Comparison of ENCODE assay signal across 6 cellular contexts in the genomic region with DNA sequence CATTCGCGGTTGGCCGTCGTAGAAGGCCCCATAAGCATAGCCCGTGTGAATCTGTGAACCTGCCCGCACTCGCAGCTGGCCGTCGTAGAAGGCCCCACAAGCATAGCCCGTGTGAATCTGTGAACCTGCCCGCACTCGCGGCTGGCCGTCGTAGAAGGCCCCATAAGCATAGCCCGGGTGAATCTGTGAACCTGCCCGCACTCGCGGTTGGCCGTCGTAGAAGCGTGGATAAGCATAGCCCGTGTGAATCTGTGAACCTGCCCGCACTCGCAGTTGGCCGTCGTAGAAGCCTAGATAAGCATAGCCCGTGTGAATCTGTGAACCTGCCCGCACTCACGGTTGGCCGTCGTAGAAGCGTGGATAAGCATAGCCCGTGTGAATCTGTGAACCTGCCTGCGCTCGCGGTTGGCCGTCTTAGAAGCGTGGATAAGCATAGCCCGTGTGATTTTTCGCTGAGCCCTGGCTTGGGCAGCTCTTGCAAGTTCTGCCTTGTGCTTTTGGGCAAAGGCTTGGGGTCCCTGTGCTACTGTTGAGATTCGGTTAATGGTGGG. TPM values are rescaled to one million over a fixed set of nuclear protein-coding genes. Genes with fewer than 3 reads are reported as not detected.
A peak's percentile ranks its signal among the peaks of the same experiment; 100 is the strongest.
DNase-seq lines count a peak whose midpoint lies in the region; TF ChIP-seq lines count a peak whose summit lies in the region.
"Not testable (repeated sequence)": the region's sequence is repeated elsewhere in the genome, so short reads cannot be mapped to it uniquely, and the experiment has no call there.

No MANE protein-coding gene starts in this region.

- not testable (repeated sequence) for TF ChIP-seq POLR2A in transverse colon (IDR thresholded peaks at IDR 0.05)

- H2AFZ ChIP-seq in neuronal stem cell (ENCODE audit: low read length): not testable (repeated sequence)

- peaks cover 17% of the 10 kb centered on the region for H3K27me3 Mint-ChIP-seq in activated CD4-positive, alpha-beta memory T cell treated with anti-CD3 and anti-CD28 coated beads, Interleukin-2, amount 10 ng/mL, durations not matched to agents 7 days and 5 days
- not testable (repeated sequence) for H3K27me3 Mint-ChIP-seq in endothelial cell (ENCODE audit: unreplicated experiment)

- POLR2A ChIA-PET in HEK293 (lab: Yijun Ruan, JAX): interaction anchor here (0.7 kb wide), 1 partner anchor 29 kb away, joined by 3 read pairs; no protein-coding TSS in a partner anchor
- POLR2A ChIA-PET in activated CD4-positive, alpha-beta memory T cell treated with anti-CD3 and anti-CD28 coated beads, Interleukin-2, amount 10 ng/mL, durations not matched to agents 7 days and 5 days (lab: Charles Lee): not testable (repeated sequence)

- H3K36me3 Mint-ChIP-seq in activated CD4-positive, alpha-beta memory T cell treated with anti-CD3 and anti-CD28 coated beads, Interleukin-2, amount 10 ng/mL, durations not matched to agents 7 days and 5 days (ENCODE audit: low read depth); endothelial cell (ENCODE audit: low read depth, unreplicated experiment): not testable (repeated sequence)

- H3K36me3 ChIP-seq in HEK293 (ENCODE audit: control insufficient read depth in 2 of 2, insufficient read depth in 1 of 2, low read length in 2 of 2) (peaks cover 0 to 21% of the 10 kb centered on the region in 2 experiments; a peak in 2 of 3 replicates), mucosa of rectum (ENCODE audit: control insufficient read depth in 2 of 2, insufficient read depth in 2 of 2, low read length in 2 of 2) (peaks cover 14 to 16% of the 10 kb centered on the region in 2 donors), neuronal stem cell (replicated peaks in 1 of 2; ENCODE audit: control insufficient read depth in 2 of 2, insufficient read depth in 2 of 2, low read length in 2 of 2) (peaks cover 4 to 36% of the 10 kb centered on the region in 2 donors)
- not testable (repeated sequence) for H3K36me3 ChIP-seq in transverse colon

- not testable (repeated sequence) for H3K23ac ChIP-seq in neuronal stem cell (ENCODE audit: low read depth, low read length, poor library complexity)

- TF ChIP-seq EP300 in transverse colon (IDR thresholded peaks at IDR 0.05; ENCODE audit: low read depth): not testable (repeated sequence)

- not testable (repeated sequence) for H2BK15ac ChIP-seq in neuronal stem cell (ENCODE audit: low read length)

- H2BK12ac ChIP-seq in neuronal stem cell (ENCODE audit: low read length): not testable (repeated sequence)

- H3K9me3 ChIP-seq in HEK293 (ENCODE audit: control insufficient read depth, insufficient read depth, low read depth, low read length); mucosa of rectum (ENCODE audit: control insufficient read depth in 2 of 2, low read length in 2 of 2); neuronal stem cell (replicated peaks in 1 of 2; ENCODE audit: control insufficient read depth in 2 of 2, insufficient read depth in 1 of 2, low read depth in 1 of 2, low read length in 2 of 2); transverse colon: not testable (repeated sequence)

- not testable (repeated sequence) for H3K4me3 Mint-ChIP-seq in activated CD4-positive, alpha-beta memory T cell treated with anti-CD3 and anti-CD28 coated beads, Interleukin-2, amount 10 ng/mL, durations not matched to agents 7 days and 5 days
- H3K4me3 Mint-ChIP-seq in endothelial cell (ENCODE audit: unreplicated experiment): peak overlapping the region; percentile 77

- not testable (repeated sequence) for H4K91ac ChIP-seq in neuronal stem cell (ENCODE audit: low read depth, low read length, poor library complexity)

- not testable (repeated sequence) for TF ChIP-seq CTCF in HEK293 (tag by site-specific recombination; IDR thresholded peaks at IDR 0.05); endothelial cell (IDR thresholded peaks at IDR 0.05; ENCODE audit: unreplicated experiment); transverse colon (IDR thresholded peaks at IDR 0.05)

- not testable (repeated sequence) for H3K4me1 ChIP-seq in HEK293 (ENCODE audit: control insufficient read depth, insufficient read depth, low read length); neuronal stem cell (ENCODE audit: control insufficient read depth in 2 of 2, insufficient read depth in 1 of 2, low read depth in 1 of 2, low read length in 2 of 2)
- H3K4me1 ChIP-seq in mucosa of rectum (ENCODE audit: control insufficient read depth in 2 of 2, insufficient read depth in 2 of 2, low read length in 2 of 2): peaks cover 54 to 59% of the 10 kb centered on the region in 2 donors
- H3K4me1 ChIP-seq in transverse colon: peaks cover 11 to 54% (median 33%) of the 10 kb centered on the region in 4 donors

- H3K9me3 Mint-ChIP-seq in activated CD4-positive, alpha-beta memory T cell treated with anti-CD3 and anti-CD28 coated beads, Interleukin-2, amount 10 ng/mL, durations not matched to agents 7 days and 5 days; endothelial cell (ENCODE audit: unreplicated experiment): not testable (repeated sequence)

- H4K8ac ChIP-seq in neuronal stem cell (ENCODE audit: low read depth, low read length): peak overlapping the region; percentile 17

- not testable (repeated sequence) for H3K18ac ChIP-seq in neuronal stem cell (ENCODE audit: low read length)

- H3K9ac ChIP-seq in mucosa of rectum (ENCODE audit: low read depth in 1 of 2, low read length in 2 of 2): peak overlapping the region in 1 of 2 donors; percentile 32
- H3K9ac ChIP-seq in neuronal stem cell (ENCODE audit: low read depth, low read length, poor library complexity): not testable (repeated sequence)

- H3K4me2 ChIP-seq in neuronal stem cell (ENCODE audit: insufficient read depth, low read length, poor library complexity, severe bottlenecking): not testable (repeated sequence)

- H3K14ac ChIP-seq in neuronal stem cell (ENCODE audit: low read length): not testable (repeated sequence)

- H3K4me1 Mint-ChIP-seq in activated CD4-positive, alpha-beta memory T cell treated with anti-CD3 and anti-CD28 coated beads, Interleukin-2, amount 10 ng/mL, durations not matched to agents 7 days and 5 days: peaks cover 24% of the 10 kb centered on the region
- not testable (repeated sequence) for H3K4me1 Mint-ChIP-seq in endothelial cell (ENCODE audit: unreplicated experiment)

- CTCF ChIA-PET in HEK293 (lab: Yijun Ruan, JAX); activated CD4-positive, alpha-beta memory T cell treated with anti-CD3 and anti-CD28 coated beads, Interleukin-2, amount 10 ng/mL, durations not matched to agents 7 days and 5 days (lab: Charles Lee): not testable (repeated sequence)

- not testable (repeated sequence) for H3K4ac ChIP-seq in neuronal stem cell (ENCODE audit: low read length)

- H2BK120ac ChIP-seq in neuronal stem cell (ENCODE audit: low read depth, low read length): not testable (repeated sequence)

- peak overlapping the region; percentile 14 for H3K27ac Mint-ChIP-seq in activated CD4-positive, alpha-beta memory T cell treated with anti-CD3 and anti-CD28 coated beads, Interleukin-2, amount 10 ng/mL, durations not matched to agents 7 days and 5 days
- not testable (repeated sequence) for H3K27ac Mint-ChIP-seq in endothelial cell (ENCODE audit: unreplicated experiment)

- no CpG with 5 or more reads among the region's 42 CpGs for WGBS in neuronal stem cell (ENCODE audit: extremely low coverage in 2 of 2, insufficient read length in 2 of 2, insufficient replicate concordance in 1 of 2), 2 donors
- WGBS in transverse colon (ENCODE audit: low coverage in 1 of 2), 2 donors: 95 to 97% methylated on average over 16 to 42 of the region's 42 CpGs

- not testable (repeated sequence) for DNase-seq in activated CD4-positive, alpha-beta memory T cell treated with anti-CD3 and anti-CD28 coated beads, Interleukin-2, amount 10 ng/mL, durations not matched to agents 7 days and 5 days; endothelial cell (ENCODE audit: low spot score); neuronal stem cell (ENCODE audit: low spot score); transverse colon

- not testable (repeated sequence) for H3K27me3 ChIP-seq in mucosa of rectum (ENCODE audit: control insufficient read depth in 2 of 2, insufficient read depth in 2 of 2, low read length in 2 of 2); neuronal stem cell (ENCODE audit: control insufficient read depth in 3 of 3, insufficient read depth in 3 of 3, low read depth in 1 of 3, low read length in 3 of 3); transverse colon

- not testable (repeated sequence) for H3K27ac ChIP-seq in HEK293 (ENCODE audit: extremely low read depth, low read depth, low read length); neuronal stem cell (replicated peaks; ENCODE audit: low read length)
- H3K27ac ChIP-seq in mucosa of rectum (ENCODE audit: low read depth in 2 of 2, low read length in 2 of 2) (peak overlapping the region; percentile 82 to 94), transverse colon (peak overlapping the region; percentile 85 to 94 (median 86))

- H2BK5ac ChIP-seq in neuronal stem cell (ENCODE audit: low read length): not testable (repeated sequence)

- not testable (repeated sequence) for H2AK5ac ChIP-seq in neuronal stem cell (ENCODE audit: low read depth, low read length)

- H3K4me3 ChIP-seq in HEK293 (ENCODE audit: low read depth, low read length); mucosa of rectum (ENCODE audit: low read length in 2 of 2); neuronal stem cell (ENCODE audit: low read length in 2 of 2); transverse colon: not testable (repeated sequence)

- H3K79me1 ChIP-seq in neuronal stem cell (ENCODE audit: low read depth, low read length): not testable (repeated sequence)

- in situ Hi-C loops in transverse colon (cut with MboI; ENCODE audit: low pct_ligation_motif_present in 1 of 4, low pct_unique_long_range_greater_than_20kb in 1 of 4, low sequenced_read_pairs in 3 of 4): not testable (repeated sequence)

- intact Hi-C loops in transverse colon (cut with DNase I; ENCODE audit: low total_unique reads): not testable (repeated sequence)

RNA-seq across cellular contexts. Expression of gene SPIRE2, which starts 6.6 kb away (rescaled TPM):
- 1 to 10 TPM; 1.6 to 1.8 TPM for total RNA-seq in activated CD4-positive, alpha-beta memory T cell treated with anti-CD3 and anti-CD28 coated beads, Interleukin-2, amount 10 ng/mL, durations not matched to agents 7 days and 5 days
- total RNA-seq in endothelial cell (ENCODE audit: unreplicated experiment): 7.9 TPM
- 7.0 TPM for polyA plus RNA-seq in neuronal stem cell (2013, experiment 1 of 2)
- polyA plus RNA-seq in neuronal stem cell (2013, experiment 2 of 2): 7.0 TPM
- total RNA-seq in transverse colon: 100 to 1,000 TPM in 3 of 4 donors, 10 to 100 TPM in 1; 79.6 to 190 (median 131) TPM

RNA-seq across cellular contexts. Expression of gene FANCA, which starts 18.4 kb away (rescaled TPM):
- 10 to 100 TPM; 82.9 to 94.6 TPM for total RNA-seq in activated CD4-positive, alpha-beta memory T cell treated with anti-CD3 and anti-CD28 coated beads, Interleukin-2, amount 10 ng/mL, durations not matched to agents 7 days and 5 days
- total RNA-seq in endothelial cell (ENCODE audit: unreplicated experiment) (29.1 TPM), transverse colon (10 to 100 TPM in 2 of 4 donors, 1 to 10 TPM in 2; 2.9 to 78.0 (median 9.7) TPM)
- 18.4 TPM for polyA plus RNA-seq in neuronal stem cell (2013, experiment 1 of 2)
- 21.0 TPM for polyA plus RNA-seq in neuronal stem cell (2013, experiment 2 of 2)

RNA-seq across cellular contexts. Expression of gene TCF25, which starts 38.5 kb away (rescaled TPM):
- 100 to 1,000 TPM; 167 to 192 TPM for total RNA-seq in activated CD4-positive, alpha-beta memory T cell treated with anti-CD3 and anti-CD28 coated beads, Interleukin-2, amount 10 ng/mL, durations not matched to agents 7 days and 5 days
- total RNA-seq in endothelial cell (ENCODE audit: unreplicated experiment) (210 TPM), transverse colon (100 to 1,000 TPM; 202 to 648 (median 354) TPM)
- 136 TPM for polyA plus RNA-seq in neuronal stem cell (2013, experiment 1 of 2)
- 136 TPM for polyA plus RNA-seq in neuronal stem cell (2013, experiment 2 of 2)
